Comparison of ENCODE assay signal across 21 cellular contexts in genomic region chr6:56497691-56498090, GRCh38.
DNase-seq lines count a peak whose midpoint lies in the region; ATAC-seq, FAIRE-seq and TF ChIP-seq lines count a peak whose summit lies in the region.
"Had no signal": no experiment of that assay in that cellular context is flagged by ENCODE, and none has a peak within 500 bp of the region (broad histone marks: within the 10 kb centered on the region; RNA-seq: fewer than 3 reads in every experiment).

No MANE protein-coding gene starts in this region.

- H3K27ac ChIP-seq in muscle layer of colon (ENCODE audit: low read depth, low read length) (peak overlapping the region; percentile 12), transverse colon (peak overlapping the region; percentile 13 to 57 (median 50)), prostate gland (no peak overlapping the region)
- H3K27ac ChIP-seq: GM23248 had no signal

- H3K27me3 Mint-ChIP-seq in endothelial cell (ENCODE audit: unreplicated experiment): no peaks in the 10 kb centered on the region
- H3K27me3 Mint-ChIP-seq: B cell; CD4-positive, alpha-beta T cell; IgD-negative memory B cell had no signal

- H3K36me3 ChIP-seq in muscle layer of colon (ENCODE audit: insufficient read depth, low read length): peaks cover 6% of the 10 kb centered on the region
- peaks cover 0 to 55% (median 19%) of the 10 kb centered on the region in 4 donors for H3K36me3 ChIP-seq in transverse colon
- H3K36me3 ChIP-seq in prostate gland: no peaks in the 10 kb centered on the region

- TF ChIP-seq POLR2A in H54 (IDR thresholded peaks at IDR 0.05; ENCODE audit: low read depth, low read length) (no peak), transverse colon (IDR thresholded peaks at IDR 0.05) (no peak), prostate gland (IDR thresholded peaks at IDR 0.05) (no peak)

- peaks cover 51% of the 10 kb centered on the region for H3K4me1 ChIP-seq in muscle layer of colon (ENCODE audit: insufficient read depth, low read length)
- peaks cover 0 to 13% (median 4%) of the 10 kb centered on the region in 4 donors for H3K4me1 ChIP-seq in transverse colon
- H3K4me1 ChIP-seq in prostate gland (replicated peaks): no peaks in the 10 kb centered on the region

- H3K9me3 ChIP-seq in muscle layer of colon (ENCODE audit: low read length) (no peaks in the 10 kb centered on the region), transverse colon (no peaks in the 10 kb centered on the region), prostate gland (no peaks in the 10 kb centered on the region)

- no peak for TF ChIP-seq CTCF in endothelial cell (IDR thresholded peaks at IDR 0.05; ENCODE audit: unreplicated experiment)
- no peak for TF ChIP-seq CTCF in transverse colon (IDR thresholded peaks at IDR 0.05)
- no peak for TF ChIP-seq CTCF in prostate gland (IDR thresholded peaks at IDR 0.05)

- DNase-seq in H54 (ENCODE audit: insufficient read length, low spot score) (no peak), endothelial cell (ENCODE audit: low spot score) (no peak), transverse colon (no peak), prostate gland (ENCODE audit: low spot score) (no peak), OCI-M2 (lab: John Stamatoyannopoulos, UW; ENCODE audit: unreplicated experiment) (no peak)
- DNase-seq: ACHN; C1 segment of cervical spinal cord; Calu3; CD4-positive, alpha-beta T cell; DMS 273 treated with DMSO at 0.1 percent for 48 hours; DMS79 treated with DMSO at 0.1 percent for 48 hours; EL; GM23248; H9 had no signal

- WGBS in transverse colon (ENCODE audit: low coverage in 1 of 2), 2 donors: 46 to 76% methylated on average over 3 of the region's 3 CpGs
- WGBS in prostate gland: 31% methylated on average over 3 of the region's 3 CpGs

- H3K4me3 ChIP-seq in muscle layer of colon (ENCODE audit: low read depth in 1 of 2, low read length in 2 of 2) (no peak overlapping the region), transverse colon (no peak overlapping the region), prostate gland (no peak overlapping the region)
- H3K4me3 ChIP-seq: GM23248 had no signal

- intact Hi-C loops in transverse colon (cut with DNase I; ENCODE audit: low total_unique reads): loop anchor here (10.0 kb wide), 1 partner anchor 47 kb away; no protein-coding TSS in a partner anchor
- intact Hi-C loops in prostate gland (cut with DNase I): no loop called here

- peak overlapping the region; percentile 51 for H3K4me3 Mint-ChIP-seq in endothelial cell (ENCODE audit: unreplicated experiment)
- H3K4me3 Mint-ChIP-seq: B cell; CD4-positive, alpha-beta T cell; H9; IgD-negative memory B cell had no signal

- H3K9me3 Mint-ChIP-seq in endothelial cell (ENCODE audit: unreplicated experiment): no peaks in the 10 kb centered on the region
- H3K9me3 Mint-ChIP-seq: CD4-positive, alpha-beta T cell; H9; IgD-negative memory B cell had no signal

- peak; percentile 27 for FAIRE-seq in H54 (lab: Jason Lieb, UNC)
- FAIRE-seq: G401.6, GM12891, GM19239 had no signal

- TF ChIP-seq EP300 in transverse colon (IDR thresholded peaks at IDR 0.05; ENCODE audit: low read depth): no peak

- ATAC-seq in GM19035 (IDR thresholded peaks at IDR 0.05; ENCODE audit: unreplicated experiment): no peak

- H3K27me3 ChIP-seq in muscle layer of colon (ENCODE audit: control insufficient read depth in 1 of 2, insufficient read depth in 2 of 2, low read length in 2 of 2): no peaks in the 10 kb centered on the region
- no peaks in the 10 kb centered on the region for H3K27me3 ChIP-seq in transverse colon
- no peaks in the 10 kb centered on the region for H3K27me3 ChIP-seq in prostate gland (replicated peaks; ENCODE audit: insufficient read depth)

- in situ Hi-C loops in transverse colon (cut with MboI; ENCODE audit: low pct_ligation_motif_present in 1 of 4, low pct_unique_long_range_greater_than_20kb in 1 of 4, low sequenced_read_pairs in 3 of 4): no loop called here

- H3K4me1 Mint-ChIP-seq in endothelial cell (ENCODE audit: unreplicated experiment): no peaks in the 10 kb centered on the region
- H3K4me1 Mint-ChIP-seq: B cell, H9, IgD-negative memory B cell had no signal

- H3K27ac Mint-ChIP-seq in endothelial cell (ENCODE audit: unreplicated experiment): no peak overlapping the region
- H3K27ac Mint-ChIP-seq: B cell; CD4-positive, alpha-beta T cell; IgD-negative memory B cell had no signal

- H3K36me3 Mint-ChIP-seq in endothelial cell (ENCODE audit: low read depth, unreplicated experiment): peaks cover 23% of the 10 kb centered on the region

- H3K9ac ChIP-seq in muscle layer of colon (ENCODE audit: low read length): no peak overlapping the region
- H3K9ac ChIP-seq: GM23248 had no signal

Comparison
In these comparisons a context has a peak if more than half of its experiments do, and no peak if none do; other contexts are left out.
1. H3K27ac ChIP-seq: peak in muscle layer of colon (single experiment) and transverse colon (4 of 4); none in prostate gland (0 of 2).